Comparison of ENCODE assay signal across 1 cellular context in genomic region chr22:37500745-37501144, GRCh38.
TF ChIP-seq lines count a peak whose summit lies in the region.

No MANE protein-coding gene starts in this region.

TF ChIP-seq in K562, 482 proteins besides CTCF, POLR2A, EP300 and RAD21 (continued from another document):
- TF ChIP-seq ZBTB12 (CRISPR knock-in tag; IDR thresholded peaks at IDR 0.05) = no peak
- no peak for TF ChIP-seq RFX1 (IDR thresholded peaks at IDR 0.05)
- no peak for TF ChIP-seq TFE3 (CRISPR knock-in tag; IDR thresholded peaks at IDR 0.05)
- no peak for TF ChIP-seq HNRNPH1 (optimal IDR thresholded peaks at IDR 0.05; ENCODE audit: low read depth, low read length)
- no peak for TF ChIP-seq KAT8 (IDR thresholded peaks at IDR 0.05; ENCODE audit: low read depth)
- TF ChIP-seq TEAD4 (IDR thresholded peaks at IDR 0.05; ENCODE audit: low read length) = no peak
- no peak for TF ChIP-seq TEAD4 (CRISPR knock-in tag; IDR thresholded peaks at IDR 0.05; ENCODE audit: borderline replicate concordance)
- TF ChIP-seq SLC30A9 (CRISPR knock-in tag; IDR thresholded peaks at IDR 0.05) = no peak
- no peak for TF ChIP-seq E2F1 (CRISPR knock-in tag; IDR thresholded peaks at IDR 0.05)
- TF ChIP-seq HDGF (IDR thresholded peaks at IDR 0.05) = no peak
- TF ChIP-seq GABPA (tag; conservative IDR thresholded peaks at IDR 0.05; ENCODE audit: low read depth) = no peak
- no peak for TF ChIP-seq AFF4 (CRISPR knock-in tag; IDR thresholded peaks at IDR 0.05)
- no peak for TF ChIP-seq NCOA6 (IDR thresholded peaks at IDR 0.05)
- TF ChIP-seq DPF2 (IDR thresholded peaks at IDR 0.05) = no peak
- TF ChIP-seq ZNF280B (CRISPR knock-in tag; IDR thresholded peaks at IDR 0.05) = no peak
TF ChIP-seq in K562: peak in this region for 5.
